13 cellular contexts compared by ENCODE assay signal in the genomic region with DNA sequence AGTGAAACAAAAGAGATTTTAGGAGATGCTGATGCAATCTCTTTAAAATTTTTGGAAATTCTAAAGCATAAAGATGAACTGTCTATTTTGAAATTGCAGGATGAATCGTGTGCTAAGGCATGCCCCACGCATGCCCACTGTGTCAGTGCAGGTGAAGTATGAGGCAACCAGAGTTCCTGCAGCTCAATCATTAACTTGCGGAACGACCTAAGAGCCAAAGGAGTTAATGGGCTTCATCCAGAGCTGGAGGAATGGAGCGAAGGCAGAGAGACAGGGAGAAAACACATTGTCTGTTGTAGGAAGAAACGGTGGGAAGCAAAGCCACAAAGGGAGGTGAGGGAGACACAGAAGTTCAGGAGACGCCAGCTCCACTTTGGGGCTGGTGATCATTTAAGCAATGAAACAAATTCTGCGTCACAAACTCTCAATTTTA.
DNase-seq lines count a peak whose midpoint lies in the region; ATAC-seq and TF ChIP-seq lines count a peak whose summit lies in the region.
"Had no signal": no experiment of that assay in that cellular context is flagged by ENCODE, and none has a peak within 500 bp of the region (broad histone marks: within the 10 kb centered on the region; RNA-seq: fewer than 3 reads in every experiment).

No MANE protein-coding gene starts in this region.

- peak overlapping the region; percentile 94 to 98 (median 96) for H3K27ac Mint-ChIP-seq in nephron

- no peaks in the 10 kb centered on the region for H3K36me3 ChIP-seq in psoas muscle (ENCODE audit: insufficient read depth in 1 of 2, low read depth in 1 of 2)
- H3K36me3 ChIP-seq: neutrophil, suprapubic skin had no signal

- DNase-seq in AG20443 (ENCODE audit: low spot score), result peak; percentile 16
- DNase-seq in NCI-H2227 treated with DMSO at 0.1 percent for 48 hours (lab: John Stamatoyannopoulos, UW), result peak; percentile 2
- DNase-seq in epithelial cell of prostate (ENCODE audit: low read depth, low spot score), result peak; percentile 72
- DNase-seq in OCI-M2 (lab: John Stamatoyannopoulos, UW; ENCODE audit: unreplicated experiment), result no peak
- DNase-seq in foreskin melanocyte, result no peak
- no peak for DNase-seq in psoas muscle
- DNase-seq: RPMI8226; stimulated activated CD4-positive, alpha-beta T cell treated with anti-CD3 and anti-CD28 coated beads, Interleukin-4, amount 100 ng/mL, for 4 hours had no signal

- peaks cover 10% of the 10 kb centered on the region for H3K9me3 ChIP-seq in psoas muscle
- H3K9me3 ChIP-seq: neutrophil, suprapubic skin had no signal

- no peak for ATAC-seq in GM18867 (IDR thresholded peaks at IDR 0.05; ENCODE audit: unreplicated experiment)
- ATAC-seq in psoas muscle, result no peak

- peak overlapping the region; percentile 96 for H3K27ac ChIP-seq in epithelial cell of prostate
- no peak overlapping the region for H3K27ac ChIP-seq in psoas muscle
- H3K27ac ChIP-seq: coronary artery, neutrophil, suprapubic skin had no signal

- no peak for TF ChIP-seq CTCF in nephron (IDR thresholded peaks at IDR 0.05; ENCODE audit: unreplicated experiment in 3 of 3)
- no peak for TF ChIP-seq CTCF in psoas muscle (IDR thresholded peaks at IDR 0.05)

- H3K4me1 ChIP-seq in psoas muscle, result no peaks in the 10 kb centered on the region
- H3K4me1 ChIP-seq: suprapubic skin had no signal

- peaks cover 13% of the 10 kb centered on the region for H3K9me3 Mint-ChIP-seq in nephron

- no peaks in the 10 kb centered on the region for H3K27me3 ChIP-seq in psoas muscle (ENCODE audit: insufficient read depth in 3 of 3, low read length in 2 of 3)
- H3K27me3 ChIP-seq: neutrophil, suprapubic skin had no signal

- WGBS in psoas muscle, 3 donors, result 46 to 55% (median 54%) methylated on average over 8 of the region's 8 CpGs

- H3K27me3 Mint-ChIP-seq in nephron (ENCODE audit: low read depth), result no peaks in the 10 kb centered on the region

- H3K4me3 ChIP-seq in psoas muscle, result no peak overlapping the region
- H3K4me3 ChIP-seq: coronary artery, suprapubic skin had no signal

- peaks cover 29% of the 10 kb centered on the region for H3K4me1 Mint-ChIP-seq in nephron

- H3K36me3 Mint-ChIP-seq in nephron (ENCODE audit: low read depth), result no peaks in the 10 kb centered on the region

- H3K4me3 Mint-ChIP-seq in nephron, result peak overlapping the region; percentile 43 to 73 (median 67)

- intact Hi-C loops in psoas muscle (cut with DNase I), result no loop called here

Comparison
In these comparisons a context has a peak if more than half of its experiments do, and no peak if none do; other contexts are left out.
1. DNase-seq: peak in AG20443 (single experiment), NCI-H2227 treated with DMSO at 0.1 percent for 48 hours (single experiment) and epithelial cell of prostate (single experiment); none in OCI-M2 (single experiment), foreskin melanocyte (single experiment) and psoas muscle (0 of 2).